In genomic region chr12:34397591-34398365, GRCh38 we compare ENCODE assay signal across 13 cellular contexts.
DNase-seq lines count a peak whose midpoint lies in the region; ATAC-seq and TF ChIP-seq lines count a peak whose summit lies in the region.
"Had no signal": no experiment of that assay in that cellular context is flagged by ENCODE, and none has a peak within 500 bp of the region (broad histone marks: within the 10 kb centered on the region; RNA-seq: fewer than 3 reads in every experiment).

No MANE protein-coding gene starts in this region.

- H3K4me3 Mint-ChIP-seq in natural killer cell, result no peak overlapping the region
- H3K4me3 Mint-ChIP-seq: activated naive CD4-positive, alpha-beta T cell treated with anti-CD3 and anti-CD28 coated beads, Interleukin-2, amount 50 U/mL, for 24 hours; nephron progenitor cell had no signal

- ATAC-seq in natural killer cell (no peak), HG02623 (IDR thresholded peaks at IDR 0.05; ENCODE audit: unreplicated experiment) (no peak)

- peak; percentile 0 for DNase-seq in stimulated activated CD4-positive, alpha-beta T cell treated with anti-CD3 and anti-CD28 coated beads, Interleukin-15, amount 100 ng/mL, for 24 hours
- no peak for DNase-seq in stimulated activated CD4-positive, alpha-beta T cell treated with anti-CD3 and anti-CD28 coated beads, Interleukin-2, amount 100 ng/mL, for 48 hours
- peak; percentile 1 for DNase-seq in effector CD4-positive, alpha-beta T cell
- DNase-seq in natural killer cell (peak; percentile 10), vagina (ENCODE audit: extremely low spot score in 2 of 2) (peak; percentile 77 to 81), NCI-H510A treated with DMSO at 0.1 percent for 48 hours (lab: John Stamatoyannopoulos, UW) (no peak), midbrain (lab: John Stamatoyannopoulos, UW) (no peak)
- DNase-seq: cortex of kidney, NCI-H1417, nephron progenitor cell, SHP77 treated with DMSO at 0.1 percent for 48 hours had no signal

- no peaks in the 10 kb centered on the region for H3K4me1 ChIP-seq in vagina

- H3K27ac ChIP-seq in vagina, result no peak overlapping the region

- H3K4me1 Mint-ChIP-seq in natural killer cell, result no peaks in the 10 kb centered on the region
- H3K4me1 Mint-ChIP-seq: activated naive CD4-positive, alpha-beta T cell treated with anti-CD3 and anti-CD28 coated beads, Interleukin-2, amount 50 U/mL, for 24 hours; nephron progenitor cell had no signal

- no peaks in the 10 kb centered on the region for H3K36me3 ChIP-seq in vagina

- no peaks in the 10 kb centered on the region for H3K9me3 ChIP-seq in vagina

- no peak overlapping the region for H3K4me3 ChIP-seq in vagina

- intact Hi-C loops in natural killer cell (cut with micrococcal nuclease) (no loop called here), vagina (cut with DNase I) (no loop called here)

- no peaks in the 10 kb centered on the region for H3K36me3 Mint-ChIP-seq in natural killer cell
- H3K36me3 Mint-ChIP-seq: activated naive CD4-positive, alpha-beta T cell treated with anti-CD3 and anti-CD28 coated beads, Interleukin-2, amount 50 U/mL, for 24 hours had no signal

- no peaks in the 10 kb centered on the region for H3K27me3 Mint-ChIP-seq in natural killer cell (ENCODE audit: low read depth in 2 of 2)
- H3K27me3 Mint-ChIP-seq: activated naive CD4-positive, alpha-beta T cell treated with anti-CD3 and anti-CD28 coated beads, Interleukin-2, amount 50 U/mL, for 24 hours had no signal

- H3K27ac Mint-ChIP-seq in natural killer cell, result no peak overlapping the region
- H3K27ac Mint-ChIP-seq: activated naive CD4-positive, alpha-beta T cell treated with anti-CD3 and anti-CD28 coated beads, Interleukin-2, amount 50 U/mL, for 24 hours; nephron progenitor cell had no signal

- TF ChIP-seq POLR2A in vagina (IDR thresholded peaks at IDR 0.05), result no peak

- TF ChIP-seq CTCF in natural killer cell (IDR thresholded peaks at IDR 0.05) (no peak), vagina (IDR thresholded peaks at IDR 0.05) (no peak)

- peaks cover 0 to 12% of the 10 kb centered on the region in 2 donors for H3K9me3 Mint-ChIP-seq in natural killer cell

- H3K27me3 ChIP-seq in vagina, result no peaks in the 10 kb centered on the region

Comparison
In these comparisons a context has a peak if more than half of its experiments do, and no peak if none do; other contexts are left out.
1. DNase-seq: peak in stimulated activated CD4-positive, alpha-beta T cell treated with anti-CD3 and anti-CD28 coated beads, Interleukin-15, amount 100 ng/mL, for 24 hours (single experiment), effector CD4-positive, alpha-beta T cell (single experiment), natural killer cell (single experiment) and vagina (2 of 2); none in stimulated activated CD4-positive, alpha-beta T cell treated with anti-CD3 and anti-CD28 coated beads, Interleukin-2, amount 100 ng/mL, for 48 hours (0 of 2), NCI-H510A treated with DMSO at 0.1 percent for 48 hours (single experiment) and midbrain (single experiment).